8 cellular contexts compared by ENCODE assay signal in the genomic region with DNA sequence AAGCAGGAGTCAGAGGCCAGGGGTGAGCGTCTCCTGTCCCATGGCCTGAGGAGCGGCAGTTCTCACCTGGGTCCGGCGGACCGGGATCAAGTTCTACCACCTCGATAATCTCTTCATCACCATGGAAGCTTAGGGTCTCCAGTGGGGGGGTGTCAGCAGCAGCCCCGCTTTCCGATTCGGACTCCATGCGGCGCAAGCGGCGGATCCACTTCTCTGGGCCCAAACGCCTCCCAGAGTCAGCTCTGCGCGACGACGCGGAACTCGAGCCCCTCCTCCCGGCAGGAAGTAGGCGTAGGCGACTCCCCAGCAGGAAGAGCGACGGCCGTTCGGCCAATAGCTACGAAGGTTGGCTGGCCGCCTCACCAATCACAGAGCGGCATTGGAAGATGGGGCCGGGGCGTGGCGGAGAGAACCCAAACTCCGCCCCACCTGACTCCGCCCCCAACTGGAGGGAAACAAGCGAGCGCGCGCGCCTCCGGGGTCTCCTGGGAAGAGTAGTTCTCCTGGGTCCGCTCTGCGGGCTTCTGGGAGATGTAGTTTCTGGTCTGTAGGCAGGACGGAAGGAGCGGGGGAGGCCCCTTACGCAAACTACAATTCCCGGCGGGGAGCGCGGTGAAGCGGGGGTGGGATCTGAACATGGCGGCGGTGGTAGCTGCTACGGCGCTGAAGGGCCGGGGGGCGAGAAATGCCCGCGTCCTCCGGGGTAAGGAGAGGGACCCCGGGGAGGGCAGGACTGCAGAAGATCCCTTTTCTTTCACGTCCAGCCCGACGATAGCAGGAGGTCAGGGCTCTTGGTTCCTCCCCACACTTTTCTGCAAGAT. TPM values are rescaled to one million over a fixed set of nuclear protein-coding genes. Genes with fewer than 3 reads are reported as not detected.
DNase-seq lines count a peak whose midpoint lies in the region; ATAC-seq and TF ChIP-seq lines count a peak whose summit lies in the region.

A gene with protein sequence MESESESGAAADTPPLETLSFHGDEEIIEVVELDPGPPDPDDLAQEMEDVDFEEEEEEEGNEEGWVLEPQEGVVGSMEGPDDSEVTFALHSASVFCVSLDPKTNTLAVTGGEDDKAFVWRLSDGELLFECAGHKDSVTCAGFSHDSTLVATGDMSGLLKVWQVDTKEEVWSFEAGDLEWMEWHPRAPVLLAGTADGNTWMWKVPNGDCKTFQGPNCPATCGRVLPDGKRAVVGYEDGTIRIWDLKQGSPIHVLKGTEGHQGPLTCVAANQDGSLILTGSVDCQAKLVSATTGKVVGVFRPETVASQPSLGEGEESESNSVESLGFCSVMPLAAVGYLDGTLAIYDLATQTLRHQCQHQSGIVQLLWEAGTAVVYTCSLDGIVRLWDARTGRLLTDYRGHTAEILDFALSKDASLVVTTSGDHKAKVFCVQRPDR (minus strand): TSS at position 238 of the 821 bp plus-strand sequence. CDS start 51 bp downstream, at position 187.
A gene with protein sequence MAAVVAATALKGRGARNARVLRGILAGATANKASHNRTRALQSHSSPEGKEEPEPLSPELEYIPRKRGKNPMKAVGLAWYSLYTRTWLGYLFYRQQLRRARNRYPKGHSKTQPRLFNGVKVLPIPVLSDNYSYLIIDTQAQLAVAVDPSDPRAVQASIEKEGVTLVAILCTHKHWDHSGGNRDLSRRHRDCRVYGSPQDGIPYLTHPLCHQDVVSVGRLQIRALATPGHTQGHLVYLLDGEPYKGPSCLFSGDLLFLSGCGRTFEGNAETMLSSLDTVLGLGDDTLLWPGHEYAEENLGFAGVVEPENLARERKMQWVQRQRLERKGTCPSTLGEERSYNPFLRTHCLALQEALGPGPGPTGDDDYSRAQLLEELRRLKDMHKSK (plus strand): TSS at position 620 of the 821 bp plus-strand sequence. CDS start 17 bp downstream, at position 637.

- H3K36me3 ChIP-seq in WERI-Rb-1 (peaks cover 38% of the 10 kb centered on the region), mammary epithelial cell (ENCODE audit: insufficient read depth, low read length) (peaks cover 12% of the 10 kb centered on the region), iPS-20b (ENCODE audit: insufficient read depth, low read depth, low read length) (peaks cover 43% of the 10 kb centered on the region)

- no TSS peak for BruUV-seq in mammary epithelial cell (replicated peaks; lab: Mats Ljungman, UMichigan)

- H3K9me3 ChIP-seq in WERI-Rb-1 (ENCODE audit: severe bottlenecking) = no peaks in the 10 kb centered on the region
- no peaks in the 10 kb centered on the region for H3K9me3 ChIP-seq in mammary epithelial cell (replicated peaks; ENCODE audit: insufficient read depth, low read length)
- no peaks in the 10 kb centered on the region for H3K9me3 ChIP-seq in iPS-20b (ENCODE audit: insufficient read depth, low read depth, low read length)

- H3K27me3 ChIP-seq in WERI-Rb-1 (ENCODE audit: insufficient read depth, low read depth, severe bottlenecking) (no peaks in the 10 kb centered on the region), mammary epithelial cell (ENCODE audit: insufficient read depth, low read length) (no peaks in the 10 kb centered on the region), iPS-20b (ENCODE audit: insufficient read depth, low read length) (no peaks in the 10 kb centered on the region)

- H3K79me2 ChIP-seq in mammary epithelial cell (ENCODE audit: insufficient read depth, low read length) = peaks cover 41% of the 10 kb centered on the region

- H3K4me2 ChIP-seq in mammary epithelial cell (ENCODE audit: insufficient read depth, low read depth, low read length) = peak within 1 kb of the TSS; percentile 95

- 0 out of 2 replicates have a peak, but pooled peaks have one; percentile 25 for TF ChIP-seq CTCF in WERI-Rb-1 (IDR thresholded peaks at IDR 0.05; ENCODE audit: low read depth, low read length)
- peak in 1 of 2 donors; percentile 36 for TF ChIP-seq CTCF in mammary epithelial cell (conservative IDR thresholded peaks at IDR 0.05 in 1 of 2, IDR thresholded peaks at IDR 0.05 in 1 of 2; ENCODE audit: extremely low read depth in 1 of 2, insufficient read depth in 1 of 2, low read depth in 1 of 2, low read length in 2 of 2)

- ATAC-seq in GM18873 (IDR thresholded peaks at IDR 0.05; ENCODE audit: low FRiP score, unreplicated experiment) = peak; percentile 89
- ATAC-seq in HG03139 (IDR thresholded peaks at IDR 0.05; ENCODE audit: unreplicated experiment) = peak; percentile 86

- CTCF ChIA-PET in mammary epithelial cell (lab: Charles Lee; ENCODE audit: low non-redundant PET) = interaction anchor here (0.7 to 1.0 kb wide), 4 partner anchors 86 to 984 kb away, joined by 3 to 8 read pairs (median 4); no protein-coding TSS in a partner anchor

- dilution Hi-C loops in mammary epithelial cell (cut with HindIII; ENCODE audit: low sequenced_read_pairs) = no loop called here

- H3K27ac ChIP-seq in WERI-Rb-1 (peak within 1 kb of the TSS; percentile 63), mammary epithelial cell (ENCODE audit: insufficient read depth, low read depth, low read length) (peak within 1 kb of the TSS; percentile 62), iPS-20b (ENCODE audit: low read length) (peak within 1 kb of the TSS; percentile 52), skin epidermis (peak within 1 kb of the TSS; percentile 27 to 94 (median 86))

- H4K20me1 ChIP-seq in mammary epithelial cell (ENCODE audit: insufficient read depth, low read length) = no peaks in the 10 kb centered on the region

- peak within 1 kb of the TSS; percentile 71 for H2AFZ ChIP-seq in mammary epithelial cell (ENCODE audit: low read depth, low read length)

- intact Hi-C loops in mammary epithelial cell (cut with micrococcal nuclease) = loop anchor here (1.0 kb wide), 2 partner anchors 17 to 84 kb away; no protein-coding TSS in a partner anchor

- WGBS in mammary epithelial cell (ENCODE audit: low coverage, missing lambda C conversion rate) = 4% methylated on average over 44 of the region's 64 CpGs

- H3K4me3 ChIP-seq in WERI-Rb-1 (ENCODE audit: low read depth, low read length) (peak within 1 kb of the TSS; percentile 88), mammary epithelial cell (replicated peaks in 1 of 3; ENCODE audit: insufficient read depth in 1 of 3, low read depth in 2 of 3, low read length in 3 of 3) (peak within 1 kb of the TSS; percentile 72 to 91 (median 81)), iPS-20b (ENCODE audit: low read length) (peak within 1 kb of the TSS; percentile 98), skin epidermis (peak within 1 kb of the TSS; percentile 72 to 91 (median 85))

- DNase-seq in ACHN (peak; percentile 99), NCI-H2227 (lab: John Stamatoyannopoulos, UW; ENCODE audit: unreplicated experiment) (peak; percentile 100), WERI-Rb-1 (peak; percentile 99), mammary epithelial cell (peak; percentile 100)

- peak within 1 kb of the TSS; percentile 84 for H3K9ac ChIP-seq in mammary epithelial cell (ENCODE audit: insufficient read depth, low read length)
- H3K9ac ChIP-seq in iPS-20b (ENCODE audit: low read depth, low read length) = peak within 1 kb of the TSS; percentile 91

- in situ Hi-C loops in ACHN (cut with HindIII; ENCODE audit: low pct_ligation_motif_present, low pct_unique_long_range_greater_than_20kb, low sequenced_read_pairs) = no loop called here
- in situ Hi-C loops in mammary epithelial cell (cut with MboI; ENCODE audit: low sequenced_read_pairs in 2 of 2) = loop anchor here in 1 of 2 donors (10.0 kb wide), 1 partner anchor 125 kb away; a partner anchor contains a TSS

- H3K4me1 ChIP-seq in mammary epithelial cell (ENCODE audit: insufficient read depth, low read length) = peaks cover 17% of the 10 kb centered on the region
- peaks cover 10% of the 10 kb centered on the region for H3K4me1 ChIP-seq in iPS-20b (ENCODE audit: insufficient read depth, low read length)

RNA-seq across cellular contexts. Expression of the first gene that starts in this region (rescaled TPM):
- total RNA-seq in mammary epithelial cell = 10 to 100 TPM; 80.2 to 87.6 TPM
- polyA plus RNA-seq in mammary epithelial cell = 112 TPM
- polyA minus RNA-seq in mammary epithelial cell = 85.9 TPM

RNA-seq across cellular contexts. Expression of the second gene that starts in this region (rescaled TPM):
- total RNA-seq in mammary epithelial cell = 10 to 100 TPM; 15.7 to 29.8 TPM
- 33.4 TPM for polyA plus RNA-seq in mammary epithelial cell
- polyA minus RNA-seq in mammary epithelial cell = 61.1 TPM

Comparison
In these comparisons a context has a peak if more than half of its experiments do, and no peak if none do; other contexts are left out.
1. Peak in every context shown above with its lines: DNase-seq, ATAC-seq, H3K4me3 ChIP-seq and H3K27ac ChIP-seq.